In genomic region chr17:7317161-7317803, GRCh38 we compare ENCODE assay signal across 23 cellular contexts. TPM values are rescaled to one million over a fixed set of nuclear protein-coding genes. Genes with fewer than 3 reads are reported as not detected.
DNase-seq lines count a peak whose midpoint lies in the region; ATAC-seq, FAIRE-seq and TF ChIP-seq lines count a peak whose summit lies in the region.
"Had no signal": no experiment of that assay in that cellular context is flagged by ENCODE, and none has a peak within 500 bp of the region (broad histone marks: within the 10 kb centered on the region; RNA-seq: fewer than 3 reads in every experiment).

No MANE protein-coding gene starts in this region.

- no peaks in the 10 kb centered on the region for H3K27me3 ChIP-seq in SK-N-SH (ENCODE audit: insufficient read depth)
- H3K27me3 ChIP-seq in CD4-positive, alpha-beta memory T cell (ENCODE audit: insufficient read depth, low read length) = no peaks in the 10 kb centered on the region
- H3K27me3 ChIP-seq in naive thymus-derived CD4-positive, alpha-beta T cell (ENCODE audit: control insufficient read depth in 2 of 2, insufficient read depth in 2 of 2, low read length in 2 of 2) = no peaks in the 10 kb centered on the region
- H3K27me3 ChIP-seq: breast epithelium, dorsolateral prefrontal cortex, gastroesophageal sphincter, right atrium auricular region, stomach had no signal

- H3K36me3 Mint-ChIP-seq in CD4-positive, alpha-beta memory T cell = peaks cover 39 to 68% of the 10 kb centered on the region in 2 donors
- H3K36me3 Mint-ChIP-seq in activated CD8-positive, alpha-beta T cell treated with anti-CD3 and anti-CD28 coated beads for 36 hours (ENCODE audit: low read depth) = peaks cover 39% of the 10 kb centered on the region
- H3K36me3 Mint-ChIP-seq in naive thymus-derived CD4-positive, alpha-beta T cell = peaks cover 0 to 42% (median 11%) of the 10 kb centered on the region in 5 donors

- H3K27ac Mint-ChIP-seq in CD4-positive, alpha-beta memory T cell = peak overlapping the region in 4 of 7 donors; percentile 41 to 86 (median 61)
- peak overlapping the region; percentile 55 for H3K27ac Mint-ChIP-seq in activated CD8-positive, alpha-beta T cell treated with anti-CD3 and anti-CD28 coated beads for 36 hours
- H3K27ac Mint-ChIP-seq in naive thymus-derived CD4-positive, alpha-beta T cell = peak overlapping the region in 5 of 9 donors; percentile 36 to 72 (median 56)

- peaks cover 0 to 5% (median 0%) of the 10 kb centered on the region in 8 donors for H3K9me3 Mint-ChIP-seq in CD4-positive, alpha-beta memory T cell
- H3K9me3 Mint-ChIP-seq in activated CD8-positive, alpha-beta T cell treated with anti-CD3 and anti-CD28 coated beads for 36 hours = no peaks in the 10 kb centered on the region
- H3K9me3 Mint-ChIP-seq in naive thymus-derived CD4-positive, alpha-beta T cell = peaks cover 0 to 5% (median 0%) of the 10 kb centered on the region in 11 donors

- H3F3A ChIP-seq in SK-N-SH (replicated peaks; ENCODE audit: insufficient read depth) = peaks cover 29% of the 10 kb centered on the region

- peak; percentile 9 for DNase-seq in SK-N-SH
- no peak for DNase-seq in CD4-positive, alpha-beta memory T cell
- DNase-seq in activated CD8-positive, alpha-beta T cell treated with anti-CD3 and anti-CD28 coated beads for 36 hours = no peak
- no peak for DNase-seq in naive thymus-derived CD4-positive, alpha-beta T cell
- no peak for DNase-seq in GM19239 (ENCODE audit: insufficient read length, low spot score)
- no peak for DNase-seq in globus pallidus (ENCODE audit: low spot score)
- DNase-seq: 8988T; DMS79; dorsolateral prefrontal cortex; NCI-H1417; NCI-H82; stimulated activated CD4-positive, alpha-beta T cell treated with anti-CD3 and anti-CD28 coated beads, Interleukin-15, amount 100 ng/mL, for 24 hours; stomach had no signal

- 91% methylated on average over 15 of the region's 16 CpGs for WGBS in SK-N-SH (ENCODE audit: low lambda C conversion rate)

- ATAC-seq in SK-N-SH treated with all-trans-retinoic acid at 6 μM for 48 hours = no peak
- no peak for ATAC-seq in activated CD8-positive, alpha-beta T cell treated with anti-CD3 and anti-CD28 coated beads for 36 hours
- ATAC-seq in naive thymus-derived CD4-positive, alpha-beta T cell = no peak
- ATAC-seq in HG02798 (IDR thresholded peaks at IDR 0.05; ENCODE audit: poor library complexity, unreplicated experiment) = no peak
- ATAC-seq: gastroesophageal sphincter, HCT116 had no signal

- CTCF ChIA-PET in SK-N-SH (lab: Yijun Ruan, JAX) = interaction anchor here (0.7 to 2.9 kb wide), 4 partner anchors 7 to 271 kb away, joined by 3 to 12 read pairs (median 6); no protein-coding TSS in a partner anchor
- CTCF ChIA-PET in CD4-positive, alpha-beta memory T cell (lab: Charles Lee; ENCODE audit: partially characterized antibody) = interaction anchor here (0.9 to 2.3 kb wide), 4 partner anchors 19 to 38 kb away, joined by 3 to 8 read pairs (median 5); partner anchors contain the start of genes ACAP1 and TMEM95
- CTCF ChIA-PET in activated CD8-positive, alpha-beta T cell treated with anti-CD3 and anti-CD28 coated beads for 36 hours (lab: Charles Lee) = interaction anchor here (1.0 kb wide), 1 partner anchor 10 kb away, joined by 4 read pairs; no protein-coding TSS in a partner anchor
- CTCF ChIA-PET in naive thymus-derived CD4-positive, alpha-beta T cell (lab: Charles Lee) = interaction anchor here (1.1 kb wide), 1 partner anchor 30 kb away, joined by 3 read pairs; no protein-coding TSS in a partner anchor

- H3K36me3 ChIP-seq in SK-N-SH (replicated peaks in 1 of 2; ENCODE audit: control insufficient read depth in 1 of 2, insufficient read depth in 2 of 2, low read length in 1 of 2) = peaks cover 30 to 51% of the 10 kb centered on the region in 2 experiments
- peaks cover 51% of the 10 kb centered on the region for H3K36me3 ChIP-seq in CD4-positive, alpha-beta memory T cell (ENCODE audit: insufficient read depth, low read length)
- H3K36me3 ChIP-seq in naive thymus-derived CD4-positive, alpha-beta T cell (ENCODE audit: control insufficient read depth in 2 of 3, insufficient read depth in 3 of 3, low read length in 3 of 3) = peaks cover 19 to 65% (median 27%) of the 10 kb centered on the region in 3 experiments
- H3K36me3 ChIP-seq: breast epithelium had no signal

- peaks cover 24% of the 10 kb centered on the region for H3K79me2 ChIP-seq in SK-N-SH (ENCODE audit: insufficient read depth)

- peaks cover 13 to 44% (median 27%) of the 10 kb centered on the region in 4 donors for H3K4me1 Mint-ChIP-seq in CD4-positive, alpha-beta memory T cell
- H3K4me1 Mint-ChIP-seq in activated CD8-positive, alpha-beta T cell treated with anti-CD3 and anti-CD28 coated beads for 36 hours (ENCODE audit: low read depth) = peaks cover 25% of the 10 kb centered on the region
- H3K4me1 Mint-ChIP-seq in naive thymus-derived CD4-positive, alpha-beta T cell = peaks cover 17 to 45% (median 35%) of the 10 kb centered on the region in 7 donors

- no peak overlapping the region for H3K4me3 ChIP-seq in SK-N-SH (ENCODE audit: low read depth in 2 of 2, low read length in 1 of 2)
- H3K4me3 ChIP-seq in CD4-positive, alpha-beta memory T cell (ENCODE audit: low read length in 2 of 2) = no peak overlapping the region
- no peak overlapping the region for H3K4me3 ChIP-seq in naive thymus-derived CD4-positive, alpha-beta T cell (ENCODE audit: low read length)
- H3K4me3 ChIP-seq: breast epithelium, dorsolateral prefrontal cortex, gastroesophageal sphincter, right atrium auricular region, SK-N-MC, stomach had no signal

- POLR2A ChIA-PET in SK-N-SH (lab: Yijun Ruan, JAX) = interaction anchor here (0.8 kb wide), 1 partner anchor 34 kb away, joined by 3 read pairs; no protein-coding TSS in a partner anchor
- POLR2A ChIA-PET in CD4-positive, alpha-beta memory T cell (lab: Charles Lee; ENCODE audit: partially characterized antibody) = interaction anchor here (1.0 to 9.3 kb wide), 6 partner anchors 8 to 120 kb away, joined by 3 to 187 read pairs (median 6); partner anchors contain the start of genes ACAP1 and NEURL4
- POLR2A ChIA-PET in activated CD8-positive, alpha-beta T cell treated with anti-CD3 and anti-CD28 coated beads for 36 hours (lab: Charles Lee) = interaction anchor here (1.1 to 2.0 kb wide), 5 partner anchors 8 to 36 kb away, joined by 3 to 9 read pairs (median 5); partner anchors contain the start of genes NEURL4 and SLC2A4
- POLR2A ChIA-PET in naive thymus-derived CD4-positive, alpha-beta T cell (lab: Charles Lee) = interaction anchor here (1.0 to 11.5 kb wide), 2 partner anchors 13 to 27 kb away, joined by 3 to 336 read pairs; partner anchors contain the start of genes ACAP1 and NEURL4

- H3K9me2 ChIP-seq in SK-N-SH = no peaks in the 10 kb centered on the region

- H4K20me1 ChIP-seq in SK-N-SH (ENCODE audit: insufficient read depth) = peaks cover 23% of the 10 kb centered on the region

- H3K9ac ChIP-seq in SK-N-SH = no peak overlapping the region

- H3K9me3 ChIP-seq in SK-N-SH = no peaks in the 10 kb centered on the region
- H3K9me3 ChIP-seq in CD4-positive, alpha-beta memory T cell (ENCODE audit: control insufficient read depth in 1 of 2, low read length in 2 of 2) = no peaks in the 10 kb centered on the region
- H3K9me3 ChIP-seq in naive thymus-derived CD4-positive, alpha-beta T cell (ENCODE audit: control insufficient read depth in 2 of 3, low read length in 3 of 3) = no peaks in the 10 kb centered on the region
- H3K9me3 ChIP-seq: breast epithelium, gastroesophageal sphincter, right atrium auricular region, stomach had no signal

- TF ChIP-seq RAD21 in SK-N-SH (IDR thresholded peaks at IDR 0.05; ENCODE audit: low read length) = no peak

- no peak overlapping the region for H3K27ac ChIP-seq in SK-N-SH (ENCODE audit: low read depth in 2 of 2, low read length in 1 of 2)
- H3K27ac ChIP-seq in CD4-positive, alpha-beta memory T cell (ENCODE audit: low read depth, low read length) = no peak overlapping the region
- H3K27ac ChIP-seq in naive thymus-derived CD4-positive, alpha-beta T cell (ENCODE audit: low read depth, low read length) = no peak overlapping the region
- H3K27ac ChIP-seq: breast epithelium, C4-2B, right atrium auricular region, SK-N-MC, stomach had no signal

- H3K4me2 ChIP-seq in SK-N-SH = no peak overlapping the region

- TF ChIP-seq CTCF in SK-N-SH (IDR thresholded peaks at IDR 0.05) = no peak
- no peak for TF ChIP-seq CTCF in activated CD8-positive, alpha-beta T cell treated with anti-CD3 and anti-CD28 coated beads for 36 hours (IDR thresholded peaks at IDR 0.05)

- H3K4me1 ChIP-seq in SK-N-SH (ENCODE audit: control insufficient read depth in 1 of 2, insufficient read depth in 2 of 2, low read depth in 1 of 2, low read length in 1 of 2) = peaks cover 10 to 30% of the 10 kb centered on the region in 2 experiments; a peak in 3 of 4 replicates
- peaks cover 34% of the 10 kb centered on the region for H3K4me1 ChIP-seq in CD4-positive, alpha-beta memory T cell (ENCODE audit: insufficient read depth, low read length)
- peaks cover 19 to 24% of the 10 kb centered on the region in 2 donors for H3K4me1 ChIP-seq in naive thymus-derived CD4-positive, alpha-beta T cell (ENCODE audit: control insufficient read depth in 2 of 2, insufficient read depth in 2 of 2, low read length in 2 of 2)

- no peaks in the 10 kb centered on the region for H3K27me3 Mint-ChIP-seq in CD4-positive, alpha-beta memory T cell
- no peaks in the 10 kb centered on the region for H3K27me3 Mint-ChIP-seq in activated CD8-positive, alpha-beta T cell treated with anti-CD3 and anti-CD28 coated beads for 36 hours
- no peaks in the 10 kb centered on the region for H3K27me3 Mint-ChIP-seq in naive thymus-derived CD4-positive, alpha-beta T cell

- intact Hi-C loops in CD4-positive, alpha-beta memory T cell (cut with micrococcal nuclease) = no loop called here
- intact Hi-C loops in activated CD8-positive, alpha-beta T cell treated with anti-CD3 and anti-CD28 coated beads for 36 hours (cut with micrococcal nuclease) = no loop called here
- intact Hi-C loops in naive thymus-derived CD4-positive, alpha-beta T cell (cut with micrococcal nuclease) = no loop called here

- H3K4me3 Mint-ChIP-seq in CD4-positive, alpha-beta memory T cell = peak overlapping the region in 3 of 8 donors; percentile 10 to 67 (median 66)
- peak overlapping the region; percentile 12 for H3K4me3 Mint-ChIP-seq in activated CD8-positive, alpha-beta T cell treated with anti-CD3 and anti-CD28 coated beads for 36 hours
- H3K4me3 Mint-ChIP-seq in naive thymus-derived CD4-positive, alpha-beta T cell = peak overlapping the region in 7 of 10 donors; percentile 18 to 65 (median 54)

- no peak overlapping the region for H2AFZ ChIP-seq in SK-N-SH (ENCODE audit: low read depth)

- no peak for TF ChIP-seq EP300 in SK-N-SH (IDR thresholded peaks at IDR 0.05; ENCODE audit: borderline replicate concordance in 1 of 2, low read depth in 1 of 2, low read length in 1 of 2)

- no peak for FAIRE-seq in GM19239 (lab: Jason Lieb, UNC)
- FAIRE-seq: GM18507 had no signal

RNA-seq across cellular contexts. Expression of gene GPS2, which starts 2.1 kb away (rescaled TPM):
- 67.0 and 102 TPM in 2 replicates for polyA plus RNA-seq in SK-N-SH (2012; rRNA removed)
- 75.9 and 78.5 TPM in 2 replicates for polyA plus RNA-seq in SK-N-SH (2012; cell fraction: cytosol; rRNA removed)
- polyA plus RNA-seq in SK-N-SH (2012; cell fraction: nucleus; rRNA removed) = 216 and 229 TPM in 2 replicates
- 100 to 1,000 TPM; 127 to 132 TPM for total RNA-seq in CD4-positive, alpha-beta memory T cell
- 100 to 1,000 TPM; 101 to 120 TPM for polyA plus RNA-seq in CD4-positive, alpha-beta memory T cell
- 10 to 100 TPM; 31.8 to 36.8 TPM for total RNA-seq in activated CD8-positive, alpha-beta T cell treated with anti-CD3 and anti-CD28 coated beads for 36 hours
- 100 to 1,000 TPM in 3 of 5 experiments, 10 to 100 TPM in 2; 72.6 to 145 (median 107) TPM for total RNA-seq in naive thymus-derived CD4-positive, alpha-beta T cell
- 100 to 1,000 TPM in 1 of 2 donors, 10 to 100 TPM in 1; 80.1 to 134 TPM for polyA plus RNA-seq in naive thymus-derived CD4-positive, alpha-beta T cell

RNA-seq across cellular contexts. Expression of gene EIF5A, which starts 9.9 kb away (rescaled TPM):
- 711 and 971 TPM in 2 replicates for polyA plus RNA-seq in SK-N-SH (2012; rRNA removed)
- 580 and 792 TPM in 2 replicates for polyA plus RNA-seq in SK-N-SH (2012; cell fraction: cytosol; rRNA removed)
- 284 and 445 TPM in 2 replicates for polyA plus RNA-seq in SK-N-SH (2012; cell fraction: nucleus; rRNA removed)
- total RNA-seq in CD4-positive, alpha-beta memory T cell = 100 to 1,000 TPM; 240 to 244 TPM
- polyA plus RNA-seq in CD4-positive, alpha-beta memory T cell = 100 to 1,000 TPM; 230 to 850 TPM
- total RNA-seq in activated CD8-positive, alpha-beta T cell treated with anti-CD3 and anti-CD28 coated beads for 36 hours = 1,000 to 10,000 TPM; 1,064 TPM
- 100 to 1,000 TPM; 237 to 666 (median 453) TPM for total RNA-seq in naive thymus-derived CD4-positive, alpha-beta T cell
- 100 to 1,000 TPM; 158 to 558 TPM for polyA plus RNA-seq in naive thymus-derived CD4-positive, alpha-beta T cell

RNA-seq across cellular contexts. Expression of gene NEURL4, which starts 11.9 kb away (rescaled TPM):
- polyA plus RNA-seq in SK-N-SH (2012; rRNA removed) = 20.7 and 22.1 TPM in 2 replicates
- 4.9 and 7.6 TPM in 2 replicates for polyA plus RNA-seq in SK-N-SH (2012; cell fraction: cytosol; rRNA removed)
- 156 and 173 TPM in 2 replicates for polyA plus RNA-seq in SK-N-SH (2012; cell fraction: nucleus; rRNA removed)
- 10 to 100 TPM; 73.8 to 81.6 TPM for total RNA-seq in CD4-positive, alpha-beta memory T cell
- 1 to 10 TPM in 1 of 2 donors, under 1 TPM in 1; 0.97 to 2.4 TPM for polyA plus RNA-seq in CD4-positive, alpha-beta memory T cell
- total RNA-seq in activated CD8-positive, alpha-beta T cell treated with anti-CD3 and anti-CD28 coated beads for 36 hours = 10 to 100 TPM; 36.2 to 40.4 TPM
- 10 to 100 TPM; 42.6 to 92.6 (median 50.1) TPM for total RNA-seq in naive thymus-derived CD4-positive, alpha-beta T cell
- 1 to 10 TPM; 1.1 to 2.5 TPM for polyA plus RNA-seq in naive thymus-derived CD4-positive, alpha-beta T cell

RNA-seq across cellular contexts. Expression of gene ACAP1, which starts 19.0 kb away (rescaled TPM):
- 0.71 and 6.4 TPM in 2 replicates for polyA plus RNA-seq in SK-N-SH (2012; rRNA removed)
- 1.2 and 2.4 TPM in 2 replicates for polyA plus RNA-seq in SK-N-SH (2012; cell fraction: cytosol; rRNA removed)
- 0.36 and 0.68 TPM in 2 replicates for polyA plus RNA-seq in SK-N-SH (2012; cell fraction: nucleus; rRNA removed)
- 100 to 1,000 TPM; 507 to 516 TPM for total RNA-seq in CD4-positive, alpha-beta memory T cell
- 100 to 1,000 TPM; 261 to 264 TPM for polyA plus RNA-seq in CD4-positive, alpha-beta memory T cell
- total RNA-seq in activated CD8-positive, alpha-beta T cell treated with anti-CD3 and anti-CD28 coated beads for 36 hours = 100 to 1,000 TPM; 309 to 342 TPM
- 100 to 1,000 TPM; 482 to 708 (median 599) TPM for total RNA-seq in naive thymus-derived CD4-positive, alpha-beta T cell
- polyA plus RNA-seq in naive thymus-derived CD4-positive, alpha-beta T cell = 100 to 1,000 TPM; 234 to 337 TPM

RNA-seq across cellular contexts. Expression of gene YBX2, which starts 22.8 kb away (rescaled TPM):
- polyA plus RNA-seq in SK-N-SH (2012; rRNA removed) = 0.36 and 0.54 TPM in 2 replicates
- polyA plus RNA-seq in SK-N-SH (2012; cell fraction: cytosol; rRNA removed) = 0.31 and 0.41 TPM in 2 replicates
- 1.9 and 2.0 TPM in 2 replicates for polyA plus RNA-seq in SK-N-SH (2012; cell fraction: nucleus; rRNA removed)
- total RNA-seq in CD4-positive, alpha-beta memory T cell = under 1 TPM; 0.26 to 0.39 TPM
- not detected for polyA plus RNA-seq in CD4-positive, alpha-beta memory T cell
- under 1 TPM; 0.56 to 0.83 TPM for total RNA-seq in activated CD8-positive, alpha-beta T cell treated with anti-CD3 and anti-CD28 coated beads for 36 hours
- under 1 TPM in 3 of 5 experiments, not detected in 2; 0.27 to 0.64 (median 0.40) TPM for total RNA-seq in naive thymus-derived CD4-positive, alpha-beta T cell
- polyA plus RNA-seq in naive thymus-derived CD4-positive, alpha-beta T cell = not detected
- total RNA-seq: ureter had no signal
